ENCODE assay signal across 14 cellular contexts in the genomic region with DNA sequence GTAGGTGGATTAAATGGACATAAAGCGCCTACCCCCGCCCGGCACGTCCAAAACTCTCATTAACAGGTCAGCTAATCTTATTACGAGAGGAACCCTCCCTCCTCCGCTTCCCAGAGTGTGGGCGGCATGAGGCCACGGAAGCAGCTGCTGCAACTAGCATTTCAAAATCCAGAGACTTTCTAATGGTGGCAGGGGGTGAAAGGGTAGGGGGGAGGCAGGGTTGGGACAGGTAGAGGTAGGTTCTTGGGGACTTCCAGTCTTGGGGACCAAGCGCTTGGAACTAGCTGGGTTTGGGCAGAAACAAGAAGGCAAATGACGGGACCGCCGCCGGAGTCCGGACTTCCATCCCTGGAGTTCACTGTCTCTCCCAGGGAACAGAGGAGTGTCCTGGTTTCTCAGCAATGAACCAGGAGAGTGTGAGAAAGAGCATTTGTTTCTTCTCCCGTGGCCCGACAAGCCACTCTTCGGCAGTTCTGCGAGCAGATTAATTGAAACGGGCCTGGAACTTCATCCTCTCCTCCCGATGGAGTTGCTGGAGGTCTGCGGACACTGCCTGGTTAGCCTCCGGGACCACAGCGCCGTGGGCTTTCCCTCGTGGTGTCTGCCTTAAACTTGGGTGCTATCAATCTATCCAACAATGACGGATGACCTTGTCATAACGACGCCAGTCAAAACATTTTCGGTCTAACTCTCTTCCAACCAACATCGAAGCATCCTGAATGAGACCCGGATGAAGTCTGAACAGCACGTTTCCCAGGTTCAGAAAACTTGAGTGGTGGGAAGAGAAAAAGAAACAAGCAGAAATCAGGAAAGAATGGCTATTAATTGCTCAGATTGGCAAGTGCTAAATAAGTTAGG. TPM values are rescaled to one million over a fixed set of nuclear protein-coding genes. Genes with fewer than 3 reads are reported as not detected.
DNase-seq lines count a peak whose midpoint lies in the region; TF ChIP-seq lines count a peak whose summit lies in the region.
"Had no signal": no experiment of that assay in that cellular context is flagged by ENCODE, and none has a peak within 500 bp of the region (broad histone marks: within the 10 kb centered on the region; RNA-seq: fewer than 3 reads in every experiment).

No MANE protein-coding gene starts in this region.

- H3T11ph ChIP-seq in H9 (ENCODE audit: low read length): no peak overlapping the region

- no peak overlapping the region for H3K23ac ChIP-seq in H9 (ENCODE audit: insufficient read length, low read depth, low read length)

- no peaks in the 10 kb centered on the region for H3K36me3 ChIP-seq in osteoblast (ENCODE audit: insufficient read depth, low read length)
- no peaks in the 10 kb centered on the region for H3K36me3 ChIP-seq in tibial nerve
- H3K36me3 ChIP-seq: Peyer's patch had no signal

- no peak overlapping the region for H2BK20ac ChIP-seq in H9 (ENCODE audit: low read depth, low read length, poor library complexity, severe bottlenecking)

- H2BK12ac ChIP-seq in H9 (ENCODE audit: insufficient read length, low read depth, low read length): peak overlapping the region; percentile 41

- H3K4me3 ChIP-seq in osteoblast (ENCODE audit: insufficient read depth, low read length): no peak overlapping the region
- peak overlapping the region in 1 of 4 donors; percentile 59 for H3K4me3 ChIP-seq in tibial nerve

- H3K27me3 ChIP-seq in H9 (ENCODE audit: insufficient read depth, low read length) (peaks cover 71% of the 10 kb centered on the region), osteoblast (ENCODE audit: insufficient read depth, low read length) (peaks cover 48% of the 10 kb centered on the region), tibial nerve (peaks cover 0 to 77% of the 10 kb centered on the region in 2 donors)

- H3K4me1 Mint-ChIP-seq in Calu3 (ENCODE audit: low read depth, unreplicated experiment) (peaks cover 36% of the 10 kb centered on the region), H9 (peaks cover 37 to 50% of the 10 kb centered on the region in 2 experiments), endothelial cell (ENCODE audit: unreplicated experiment) (peaks cover 34% of the 10 kb centered on the region)
- peaks cover 15% of the 10 kb centered on the region for H3K4me1 Mint-ChIP-seq in activated CD4-positive, alpha-beta memory T cell treated with anti-CD3 and anti-CD28 coated beads, Interleukin-2, amount 10 ng/mL, durations not matched to agents 7 days and 5 days

- no peak overlapping the region for H3K18ac ChIP-seq in H9 (ENCODE audit: insufficient read length, low read depth, low read length)

- no peak overlapping the region for H2BK5ac ChIP-seq in H9 (ENCODE audit: insufficient read length, low read length)

- no peaks in the 10 kb centered on the region for H3K9me3 Mint-ChIP-seq in Calu3 (ENCODE audit: low read depth, unreplicated experiment)
- no peaks in the 10 kb centered on the region; a peak in 2 of 5 replicates for H3K9me3 Mint-ChIP-seq in H9
- no peaks in the 10 kb centered on the region for H3K9me3 Mint-ChIP-seq in endothelial cell (ENCODE audit: unreplicated experiment)
- no peaks in the 10 kb centered on the region for H3K9me3 Mint-ChIP-seq in activated CD4-positive, alpha-beta memory T cell treated with anti-CD3 and anti-CD28 coated beads, Interleukin-2, amount 10 ng/mL, durations not matched to agents 7 days and 5 days
- H3K9me3 Mint-ChIP-seq: activated T-helper 2 cell treated with anti-CD3 and anti-CD28 coated beads, Interferon-gamma antibody, Interleukin-2, Interleukin-4, amounts not matched to agents 10 μg/mL and 5 μg/mL and 100 μg/mL, durations not matched to agents 14 hours and 24 hours and 36 hours had no signal

- TF ChIP-seq CTCF in Calu3 (IDR thresholded peaks at IDR 0.05; ENCODE audit: unreplicated experiment): no peak
- no peak for TF ChIP-seq CTCF in H9 (conservative IDR thresholded peaks at IDR 0.05)
- no peak for TF ChIP-seq CTCF in endothelial cell (IDR thresholded peaks at IDR 0.05; ENCODE audit: unreplicated experiment)
- TF ChIP-seq CTCF in osteoblast (IDR thresholded peaks at IDR 0.05; ENCODE audit: extremely low read depth, low read depth, low read length): no peak
- TF ChIP-seq CTCF in tibial nerve (IDR thresholded peaks at IDR 0.05): no peak

- POLR2A ChIA-PET in activated CD4-positive, alpha-beta memory T cell treated with anti-CD3 and anti-CD28 coated beads, Interleukin-2, amount 10 ng/mL, durations not matched to agents 7 days and 5 days (lab: Charles Lee): no interaction called here

- no peak overlapping the region for H4K91ac ChIP-seq in H9 (ENCODE audit: insufficient read length, low read depth, low read length)

- no CpG with 5 or more reads among the region's 32 CpGs for WGBS in H9 (ENCODE audit: extremely low coverage, insufficient read length, low lambda C conversion rate)
- 18 to 30% methylated on average over 32 of the region's 32 CpGs for WGBS in tibial nerve, 2 donors

- H3K4me3 Mint-ChIP-seq in Calu3 (ENCODE audit: low read depth, unreplicated experiment) (peak overlapping the region; percentile 76), H9 (peak overlapping the region; percentile 64 to 84), endothelial cell (ENCODE audit: unreplicated experiment) (peak overlapping the region; percentile 70)
- no peak overlapping the region for H3K4me3 Mint-ChIP-seq in activated CD4-positive, alpha-beta memory T cell treated with anti-CD3 and anti-CD28 coated beads, Interleukin-2, amount 10 ng/mL, durations not matched to agents 7 days and 5 days

- H3K14ac ChIP-seq in H9 (ENCODE audit: insufficient read depth, low read length): no peak overlapping the region

- no peaks in the 10 kb centered on the region for H3K9me3 ChIP-seq in H9 (ENCODE audit: control insufficient read depth, low read depth, low read length)
- no peaks in the 10 kb centered on the region for H3K9me3 ChIP-seq in osteoblast (ENCODE audit: low read depth, low read length)
- no peaks in the 10 kb centered on the region for H3K9me3 ChIP-seq in tibial nerve
- H3K9me3 ChIP-seq: Peyer's patch had no signal

- H3K36me3 Mint-ChIP-seq in Calu3 (ENCODE audit: insufficient read depth, unreplicated experiment) (peaks cover 30% of the 10 kb centered on the region), H9 (ENCODE audit: insufficient read depth in 1 of 3, low read depth in 3 of 3) (no peaks in the 10 kb centered on the region; a peak in 1 of 7 replicates), endothelial cell (ENCODE audit: low read depth, unreplicated experiment) (peaks cover 12% of the 10 kb centered on the region)
- H3K36me3 Mint-ChIP-seq in activated CD4-positive, alpha-beta memory T cell treated with anti-CD3 and anti-CD28 coated beads, Interleukin-2, amount 10 ng/mL, durations not matched to agents 7 days and 5 days (ENCODE audit: low read depth): peaks cover 3% of the 10 kb centered on the region

- BruUV-seq in Calu3 (replicated peaks; lab: Mats Ljungman, UMichigan): no TSS peak

- H3K4ac ChIP-seq in H9 (ENCODE audit: low read depth, low read length): no peak overlapping the region

- H3K79me2 ChIP-seq in H9 (ENCODE audit: insufficient read depth, low read length) (no peaks in the 10 kb centered on the region), osteoblast (ENCODE audit: insufficient read depth, low read length) (no peaks in the 10 kb centered on the region)

- no peaks in the 10 kb centered on the region for H3K79me1 ChIP-seq in H9 (ENCODE audit: insufficient read depth, low read depth, low read length, poor library complexity, severe bottlenecking)

- no peak overlapping the region for H3K56ac ChIP-seq in H9 (ENCODE audit: insufficient read length, low read depth, low read length)

- in situ Hi-C loops in G401 (cut with HindIII; ENCODE audit: low sequenced_read_pairs): no loop called here

- TF ChIP-seq POLR2A in tibial nerve (IDR thresholded peaks at IDR 0.05): no peak

- intact Hi-C loops in Calu3 (cut with micrococcal nuclease; ENCODE audit: unreplicated experiment): loop anchor here (2.0 to 5.0 kb wide), 2 partner anchors 53 to 585 kb away; no protein-coding TSS in a partner anchor

- no peak overlapping the region for H2BK15ac ChIP-seq in H9 (ENCODE audit: low read depth, low read length)

- H3K9ac ChIP-seq in H9 (ENCODE audit: extremely low read depth, insufficient read length, low read length): no peak overlapping the region

- H4K5ac ChIP-seq in H9 (ENCODE audit: insufficient read length, low read depth, low read length): no peak overlapping the region

- no peak overlapping the region for H2AK5ac ChIP-seq in H9 (ENCODE audit: insufficient read length, low read length)

- peaks cover 96% of the 10 kb centered on the region for H3K27me3 Mint-ChIP-seq in Calu3 (ENCODE audit: unreplicated experiment)
- H3K27me3 Mint-ChIP-seq in H9 (ENCODE audit: low read depth): peaks cover 100% of the 10 kb centered on the region
- peaks cover 36% of the 10 kb centered on the region for H3K27me3 Mint-ChIP-seq in endothelial cell (ENCODE audit: unreplicated experiment)
- H3K27me3 Mint-ChIP-seq in activated CD4-positive, alpha-beta memory T cell treated with anti-CD3 and anti-CD28 coated beads, Interleukin-2, amount 10 ng/mL, durations not matched to agents 7 days and 5 days: peaks cover 81% of the 10 kb centered on the region

- H3K23me2 ChIP-seq in H9 (ENCODE audit: insufficient read length, low read depth, low read length, poor library complexity, severe bottlenecking): peaks cover 35% of the 10 kb centered on the region

- H4K8ac ChIP-seq in H9 (replicated peaks; ENCODE audit: insufficient read length, low read depth, low read length): no peak overlapping the region

- H3K4me2 ChIP-seq in H9 (ENCODE audit: insufficient read depth, insufficient read length, low read length): peak overlapping the region; percentile 78
- H3K4me2 ChIP-seq in osteoblast (ENCODE audit: insufficient read depth, low read length): no peak overlapping the region

- H2BK120ac ChIP-seq in H9 (ENCODE audit: low read depth, low read length, poor library complexity, severe bottlenecking): no peak overlapping the region

- DNase-seq in Calu3 (no peak), H9 (no peak), endothelial cell (ENCODE audit: low spot score) (no peak), osteoblast (ENCODE audit: insufficient read length, low spot score, missing footprints) (peak; percentile 73), G401 (ENCODE audit: low spot score) (no peak), tibial nerve (ENCODE audit: low spot score in 2 of 2) (no peak)
- DNase-seq in stimulated activated CD4-positive, alpha-beta T cell treated with anti-CD3 and anti-CD28 coated beads, Interleukin-12 subunit alpha, Interleukin-12 subunit beta, amount 100 ng/mL, for 4 hours: no peak
- no peak for DNase-seq in activated CD4-positive, alpha-beta memory T cell treated with anti-CD3 and anti-CD28 coated beads, Interleukin-2, amount 10 ng/mL, durations not matched to agents 7 days and 5 days
- DNase-seq: cortex of kidney; foreskin melanocyte; NCI-H2227 treated with DMSO at 0.1 percent for 48 hours; Peyer's patch; stimulated activated CD8-positive, alpha-beta memory T cell treated with anti-CD3 and anti-CD28 coated beads, Interleukin-4, amount 100 ng/mL, for 48 hours had no signal

- CTCF ChIA-PET in Calu3 (lab: Charles Lee): no interaction called here
- CTCF ChIA-PET in activated CD4-positive, alpha-beta memory T cell treated with anti-CD3 and anti-CD28 coated beads, Interleukin-2, amount 10 ng/mL, durations not matched to agents 7 days and 5 days (lab: Charles Lee): no interaction called here

- H3K27ac Mint-ChIP-seq in Calu3 (ENCODE audit: unreplicated experiment): no peak overlapping the region
- H3K27ac Mint-ChIP-seq in H9: no peak overlapping the region
- H3K27ac Mint-ChIP-seq in endothelial cell (ENCODE audit: unreplicated experiment): no peak overlapping the region
- H3K27ac Mint-ChIP-seq in activated CD4-positive, alpha-beta memory T cell treated with anti-CD3 and anti-CD28 coated beads, Interleukin-2, amount 10 ng/mL, durations not matched to agents 7 days and 5 days: no peak overlapping the region
- H3K27ac Mint-ChIP-seq: activated T-helper 2 cell treated with anti-CD3 and anti-CD28 coated beads, Interferon-gamma antibody, Interleukin-2, Interleukin-4, amounts not matched to agents 10 μg/mL and 5 μg/mL and 100 μg/mL, durations not matched to agents 14 hours and 24 hours and 36 hours had no signal

- no peaks in the 10 kb centered on the region for H4K20me1 ChIP-seq in H9 (ENCODE audit: control insufficient read depth, insufficient read depth, insufficient read length)
- H4K20me1 ChIP-seq in osteoblast (ENCODE audit: insufficient read depth, low read length): no peaks in the 10 kb centered on the region

- no peak overlapping the region for H3K27ac ChIP-seq in H9 (ENCODE audit: insufficient read length, low read depth, low read length)
- H3K27ac ChIP-seq in osteoblast (ENCODE audit: low read depth, low read length): no peak overlapping the region
- H3K27ac ChIP-seq in tibial nerve: no peak overlapping the region

- TF ChIP-seq EP300 in tibial nerve (IDR thresholded peaks at IDR 0.05): no peak

- peaks cover 7% of the 10 kb centered on the region for H3K4me1 ChIP-seq in H9 (ENCODE audit: insufficient read depth, low read length)
- peaks cover 3% of the 10 kb centered on the region for H3K4me1 ChIP-seq in osteoblast (ENCODE audit: insufficient read depth, low read length)
- H3K4me1 ChIP-seq in tibial nerve: peaks cover 0 to 48% (median 24%) of the 10 kb centered on the region in 4 donors

- H2AFZ ChIP-seq in H9 (ENCODE audit: low read length): no peak overlapping the region
- no peak overlapping the region for H2AFZ ChIP-seq in osteoblast (ENCODE audit: low read length)

RNA-seq across cellular contexts. Expression of gene PRDM6, which starts 1.6 kb away (rescaled TPM):
- total RNA-seq in Calu3 (2022): 0.17 and 1.6 TPM in 2 replicates
- total RNA-seq in H9 (2021): 0.15 and 0.17 TPM in 2 replicates
- 2.1 TPM for total RNA-seq in endothelial cell (ENCODE audit: unreplicated experiment)
- total RNA-seq in osteoblast: 1.8 and 2.7 TPM in 2 replicates
- total RNA-seq in G401 (2014; rRNA removed; shearing (Covaris generic)): not detected in 2 replicates
- 1 to 10 TPM in 2 of 4 donors, under 1 TPM in 2; 0.90 to 1.1 (median 1.0) TPM for total RNA-seq in tibial nerve
- total RNA-seq in activated CD4-positive, alpha-beta memory T cell treated with anti-CD3 and anti-CD28 coated beads, Interleukin-2, amount 10 ng/mL, durations not matched to agents 7 days and 5 days: not detected
- total RNA-seq: activated T-helper 2 cell treated with anti-CD3 and anti-CD28 coated beads, Interferon-gamma antibody, Interleukin-2, Interleukin-4, amounts not matched to agents 10 μg/mL and 5 μg/mL and 100 μg/mL, durations not matched to agents 14 hours and 24 hours and 36 hours had no signal

RNA-seq across cellular contexts. Expression of gene PPIC, which starts 50.9 kb away (rescaled TPM):
- total RNA-seq in Calu3 (2022): 43.5 and 43.9 TPM in 2 replicates
- 10.8 and 11.9 TPM in 2 replicates for total RNA-seq in H9 (2021)
- 25.6 TPM for total RNA-seq in endothelial cell (ENCODE audit: unreplicated experiment)
- 92.8 and 109 TPM in 2 replicates for total RNA-seq in osteoblast
- total RNA-seq in G401 (2014; rRNA removed; shearing (Covaris generic)): 2.3 and 4.1 TPM in 2 replicates
- 10 to 100 TPM; 14.1 to 36.7 (median 24.3) TPM for total RNA-seq in tibial nerve
- not detected for total RNA-seq in activated CD4-positive, alpha-beta memory T cell treated with anti-CD3 and anti-CD28 coated beads, Interleukin-2, amount 10 ng/mL, durations not matched to agents 7 days and 5 days
- total RNA-seq: activated T-helper 2 cell treated with anti-CD3 and anti-CD28 coated beads, Interferon-gamma antibody, Interleukin-2, Interleukin-4, amounts not matched to agents 10 μg/mL and 5 μg/mL and 100 μg/mL, durations not matched to agents 14 hours and 24 hours and 36 hours had no signal
